Comparison of ENCODE assay signal across 14 cellular contexts in genomic region chr11:124285610-124286344, GRCh38. TPM values are rescaled to one million over a fixed set of nuclear protein-coding genes. Genes with fewer than 3 reads are reported as not detected.
A peak's percentile ranks its signal among the peaks of the same experiment; 100 is the strongest.
DNase-seq lines count a peak whose midpoint lies in the region; ATAC-seq and TF ChIP-seq lines count a peak whose summit lies in the region.
"Had no signal": no experiment of that assay in that cellular context is flagged by ENCODE, and none has a peak within 500 bp of the region (broad histone marks: within the 10 kb centered on the region; RNA-seq: fewer than 3 reads in every experiment).

No MANE protein-coding gene starts in this region.

- H3K4me2 ChIP-seq in GM23248 (ENCODE audit: unreplicated experiment): peak overlapping the region; percentile 50
- peak overlapping the region; percentile 42 for H3K4me2 ChIP-seq in fibroblast of lung (ENCODE audit: extremely low read depth, insufficient read depth, low read length)

- H3K9ac ChIP-seq in GM23248 (no peak overlapping the region), fibroblast of lung (ENCODE audit: insufficient read depth, low read length) (no peak overlapping the region)

- intact Hi-C loops in esophagus squamous epithelium (cut with DNase I): no loop called here
- intact Hi-C loops in body of pancreas (cut with DNase I): no loop called here

- H3K9me2 ChIP-seq in GM23248 (ENCODE audit: insufficient read depth): no peaks in the 10 kb centered on the region

- H3K4me3 ChIP-seq in GM23248 (no peak overlapping the region), fibroblast of lung (replicated peaks in 1 of 4; ENCODE audit: control extremely low read depth in 1 of 4, insufficient read depth in 1 of 4, low read depth in 3 of 4, low read length in 4 of 4) (no peak overlapping the region), esophagus squamous epithelium (no peak overlapping the region), body of pancreas (no peak overlapping the region)
- H3K4me3 ChIP-seq: lower lobe of right lung had no signal

- H3K9me3 ChIP-seq in GM23248 (ENCODE audit: low read depth): no peaks in the 10 kb centered on the region
- H3K9me3 ChIP-seq in fibroblast of lung (ENCODE audit: control insufficient read depth, insufficient read depth, low read depth, low read length): no peaks in the 10 kb centered on the region
- H3K9me3 ChIP-seq in esophagus squamous epithelium: no peaks in the 10 kb centered on the region
- no peaks in the 10 kb centered on the region for H3K9me3 ChIP-seq in body of pancreas

- no peak for TF ChIP-seq POLR2A in esophagus squamous epithelium (IDR thresholded peaks at IDR 0.05)
- no peak for TF ChIP-seq POLR2A in body of pancreas (IDR thresholded peaks at IDR 0.05)

- TF ChIP-seq CTCF in fibroblast of lung (conservative IDR thresholded peaks at IDR 0.05 in 1 of 2, IDR thresholded peaks at IDR 0.05 in 1 of 2; ENCODE audit: low read depth in 1 of 2, low read length in 2 of 2) (no peak), esophagus squamous epithelium (IDR thresholded peaks at IDR 0.05) (no peak), body of pancreas (IDR thresholded peaks at IDR 0.05) (no peak)

- H3K27me3 ChIP-seq in GM23248 (replicated peaks; ENCODE audit: insufficient read depth) (peaks cover 11% of the 10 kb centered on the region; the same call in 1 of the 2 replicates), fibroblast of lung (ENCODE audit: control insufficient read depth, insufficient read depth, low read length) (no peaks in the 10 kb centered on the region), esophagus squamous epithelium (no peaks in the 10 kb centered on the region), body of pancreas (no peaks in the 10 kb centered on the region)

- WGBS in GM23248 (ENCODE audit: low coverage in 1 of 2, low lambda C conversion rate in 2 of 2, missing lambda C conversion rate in 2 of 2), 2 experiments: 0 to 1% methylated on average over 3 of the region's 3 CpGs
- WGBS in esophagus squamous epithelium, 2 donors: 33 to 57% methylated on average over 3 of the region's 3 CpGs
- 60 to 71% methylated on average over 3 of the region's 3 CpGs for WGBS in body of pancreas, 2 donors

- H3K36me3 ChIP-seq in GM23248 (ENCODE audit: low read depth) (no peaks in the 10 kb centered on the region), fibroblast of lung (ENCODE audit: control insufficient read depth, insufficient read depth, low read length) (no peaks in the 10 kb centered on the region), esophagus squamous epithelium (no peaks in the 10 kb centered on the region), body of pancreas (replicated peaks in 1 of 2; ENCODE audit: insufficient read depth in 1 of 2, low read depth in 2 of 2) (no peaks in the 10 kb centered on the region)
- H3K36me3 ChIP-seq: lower lobe of right lung had no signal

- H3K27ac ChIP-seq in GM23248 (peak overlapping the region; percentile 56), fibroblast of lung (ENCODE audit: insufficient read depth, low read length) (peak overlapping the region; percentile 10), esophagus squamous epithelium (no peak overlapping the region), body of pancreas (no peak overlapping the region)
- H3K27ac ChIP-seq: lower lobe of right lung had no signal

- DNase-seq in A172 (ENCODE audit: low spot score) (peak; percentile 0), GM23248 (peak; percentile 75), SHP77 treated with DMSO at 0.1 percent for 48 hours (lab: John Stamatoyannopoulos, UW) (peak; percentile 66), fibroblast of lung (ENCODE audit: low read depth in 2 of 2) (peak; percentile 84 to 89), esophagus squamous epithelium (lab: John Stamatoyannopoulos, UW) (no peak), body of pancreas (no peak)
- DNase-seq in stimulated activated CD4-positive, alpha-beta T cell treated with anti-CD3 and anti-CD28 coated beads, Interleukin-12 subunit alpha, Interleukin-12 subunit beta, amount 100 ng/mL, for 4 hours: no peak
- DNase-seq: activated B cell treated with CpG ODN at 0.5 μM for 24 hours; activated CD8-positive, alpha-beta memory T cell treated with anti-CD3 and anti-CD28 coated beads, Interleukin-2, amount 50 U/mL, for 4 hours; hypothalamus; lower lobe of right lung; NCI-H1694 treated with DMSO at 0.1 percent for 48 hours; occipital lobe had no signal

- peaks cover 14% of the 10 kb centered on the region for H3K4me1 ChIP-seq in GM23248 (ENCODE audit: insufficient read depth)
- no peaks in the 10 kb centered on the region for H3K4me1 ChIP-seq in fibroblast of lung (ENCODE audit: control insufficient read depth, extremely low read depth, insufficient read depth, low read length)
- H3K4me1 ChIP-seq in esophagus squamous epithelium: no peaks in the 10 kb centered on the region
- no peaks in the 10 kb centered on the region for H3K4me1 ChIP-seq in body of pancreas
- H3K4me1 ChIP-seq: lower lobe of right lung had no signal

- in situ Hi-C loops in GM23248 (cut with MboI): no loop called here

- H3F3A ChIP-seq in GM23248 (ENCODE audit: insufficient read depth): peaks cover 13% of the 10 kb centered on the region

- H4K20me1 ChIP-seq in GM23248 (ENCODE audit: insufficient read depth) (no peaks in the 10 kb centered on the region), fibroblast of lung (ENCODE audit: control insufficient read depth, extremely low read depth, insufficient read depth, low read length) (no peaks in the 10 kb centered on the region)

- ATAC-seq in body of pancreas (no peak), HG03460 (IDR thresholded peaks at IDR 0.05; ENCODE audit: unreplicated experiment) (no peak)
- ATAC-seq: lower lobe of right lung had no signal

- no peaks in the 10 kb centered on the region for H3K79me2 ChIP-seq in GM23248 (ENCODE audit: insufficient read depth)
- H3K79me2 ChIP-seq in fibroblast of lung (ENCODE audit: control insufficient read depth, insufficient read depth, low read length): no peaks in the 10 kb centered on the region

- H2AFZ ChIP-seq in GM23248 (no peak overlapping the region), fibroblast of lung (ENCODE audit: low read length) (no peak overlapping the region)

RNA-seq across cellular contexts. Expression of gene OR8D1, which starts 28.0 kb away (rescaled TPM):
- not detected in 2 replicates for total RNA-seq in A172 (2014; rRNA removed; shearing (Covaris generic))
- total RNA-seq in GM23248 (2014; rRNA removed; shearing (Covaris generic)): not detected in 2 replicates
- not detected in 2 replicates for polyA plus RNA-seq in GM23248 (2016; fragmentation: Nextera tagmentation; extraction: Ambion mirVana)
- not detected in 2 replicates for total RNA-seq in fibroblast of lung
- polyA plus RNA-seq in fibroblast of lung: not detected in 2 replicates
- polyA plus RNA-seq in fibroblast of lung (2012): not detected in 2 replicates
- not detected in 2 replicates for polyA minus RNA-seq in fibroblast of lung (ENCODE audit: low replicate concordance)
- total RNA-seq in esophagus squamous epithelium: not detected
- total RNA-seq in body of pancreas: not detected
- total RNA-seq: activated B cell treated with CpG ODN at 0.5 μM for 24 hours, lower lobe of right lung, occipital lobe had no signal

RNA-seq across cellular contexts. Expression of gene OR8G5, which starts 29.6 kb away (rescaled TPM):
- total RNA-seq in A172 (2014; rRNA removed; shearing (Covaris generic)): not detected in 2 replicates
- not detected in 2 replicates for total RNA-seq in GM23248 (2014; rRNA removed; shearing (Covaris generic))
- polyA plus RNA-seq in GM23248 (2016; fragmentation: Nextera tagmentation; extraction: Ambion mirVana): not detected in 2 replicates
- total RNA-seq in fibroblast of lung: not detected in 2 replicates
- not detected in 2 replicates for polyA plus RNA-seq in fibroblast of lung
- polyA plus RNA-seq in fibroblast of lung (2012): not detected in 2 replicates
- not detected in 2 replicates for polyA minus RNA-seq in fibroblast of lung (ENCODE audit: low replicate concordance)
- total RNA-seq in esophagus squamous epithelium: not detected
- not detected for total RNA-seq in body of pancreas
- total RNA-seq: activated B cell treated with CpG ODN at 0.5 μM for 24 hours had no signal

RNA-seq across cellular contexts. Expression of gene OR8D2, which starts 34.2 kb away (rescaled TPM):
- total RNA-seq in A172 (2014; rRNA removed; shearing (Covaris generic)): not detected in 2 replicates
- total RNA-seq in GM23248 (2014; rRNA removed; shearing (Covaris generic)): not detected in 2 replicates
- polyA plus RNA-seq in GM23248 (2016; fragmentation: Nextera tagmentation; extraction: Ambion mirVana) (not detected in 2 replicates), fibroblast of lung (not detected in 2 replicates)
- total RNA-seq in fibroblast of lung (not detected in 2 replicates), esophagus squamous epithelium (not detected), body of pancreas (not detected)
- not detected in 2 replicates for polyA plus RNA-seq in fibroblast of lung (2012)
- polyA minus RNA-seq in fibroblast of lung (ENCODE audit: low replicate concordance): not detected in 2 replicates
- total RNA-seq: activated B cell treated with CpG ODN at 0.5 μM for 24 hours, lower lobe of right lung, occipital lobe had no signal

RNA-seq across cellular contexts. Expression of gene OR8G1, which starts 44.9 kb away (rescaled TPM):
- not detected in 2 replicates for total RNA-seq in A172 (2014; rRNA removed; shearing (Covaris generic))
- not detected in 2 replicates for total RNA-seq in GM23248 (2014; rRNA removed; shearing (Covaris generic))
- polyA plus RNA-seq in GM23248 (2016; fragmentation: Nextera tagmentation; extraction: Ambion mirVana) (not detected in 2 replicates), fibroblast of lung (not detected in 2 replicates)
- total RNA-seq in fibroblast of lung (not detected in 2 replicates), esophagus squamous epithelium (not detected), body of pancreas (not detected)
- not detected in 2 replicates for polyA plus RNA-seq in fibroblast of lung (2012)
- not detected in 2 replicates for polyA minus RNA-seq in fibroblast of lung (ENCODE audit: low replicate concordance)
- total RNA-seq: activated B cell treated with CpG ODN at 0.5 μM for 24 hours, lower lobe of right lung, occipital lobe had no signal

Comparison
In these comparisons a context has a peak if more than half of its experiments do, and no peak if none do; other contexts are left out.
1. DNase-seq: peak in A172 (single experiment), GM23248 (single experiment), SHP77 treated with DMSO at 0.1 percent for 48 hours (single experiment) and fibroblast of lung (2 of 2); none in esophagus squamous epithelium (single experiment), body of pancreas (0 of 4) and stimulated activated CD4-positive, alpha-beta T cell treated with anti-CD3 and anti-CD28 coated beads, Interleukin-12 subunit alpha, Interleukin-12 subunit beta, amount 100 ng/mL, for 4 hours (single experiment).
2. H3K27ac ChIP-seq: peak in GM23248 (single experiment) and fibroblast of lung (single experiment); none in esophagus squamous epithelium (0 of 4) and body of pancreas (0 of 4).